Comparison of ENCODE assay signal across 1 cellular context in genomic region chr20:32325706-32326506, GRCh38.
A peak's percentile ranks its signal among the peaks of the same experiment; 100 is the strongest.
TF ChIP-seq lines count a peak whose summit lies in the region.

No MANE protein-coding gene starts in this region.

TF ChIP-seq in K562, 482 proteins besides CTCF, POLR2A, EP300 and RAD21 (continued from another document and continues in another):
- TF ChIP-seq NBN (IDR thresholded peaks at IDR 0.05; ENCODE audit: low read depth) (peak; percentile 26; the same call in 1 of the 2 replicates), ZBTB7A (IDR thresholded peaks at IDR 0.05; ENCODE audit: borderline replicate concordance, control insufficient read depth, low read depth, low read length) (no peak), POLR3G (IDR thresholded peaks at IDR 0.05; ENCODE audit: extremely low read depth, insufficient read length, insufficient replicate concordance) (no peak), NUFIP1 (IDR thresholded peaks at IDR 0.05; ENCODE audit: partially characterized antibody) (no peak), ZNF589 (CRISPR knock-in tag; IDR thresholded peaks at IDR 0.05; ENCODE audit: low read depth) (no peak), ETV6 (IDR thresholded peaks at IDR 0.05; ENCODE audit: borderline replicate concordance in 1 of 2, low read depth in 2 of 2, low read length in 1 of 2) (no peak), ETV6 (CRISPR knock-in tag; IDR thresholded peaks at IDR 0.05; ENCODE audit: borderline replicate concordance) (no peak), ATF3 (IDR thresholded peaks at IDR 0.05) (peak; percentile 81), ATF3 (CRISPR knock-in tag; conservative IDR thresholded peaks at IDR 0.05) (no peak), PYGO2 (tag; IDR thresholded peaks at IDR 0.05) (no peak), ZNF143 (CRISPR knock-in tag; IDR thresholded peaks at IDR 0.05) (no peak), NR3C1 (CRISPR knock-in tag; IDR thresholded peaks at IDR 0.05) (no peak), PCBP2 (IDR thresholded peaks at IDR 0.05; ENCODE audit: low read depth, low read length, poor library complexity, severe bottlenecking) (no peak), NFYB (IDR thresholded peaks at IDR 0.05; ENCODE audit: extremely low read depth, insufficient read length) (no peak), CBX8 (IDR thresholded peaks at IDR 0.05; ENCODE audit: borderline replicate concordance, extremely low read depth, low read depth, low read length, poor library complexity, severe bottlenecking) (no peak), ZEB2 (IDR thresholded peaks at IDR 0.05) (0 out of 2 replicates have a peak, but pooled peaks have one; percentile 25), RFX5 (IDR thresholded peaks at IDR 0.05; ENCODE audit: low read depth, low read length) (no peak), STAG1 (CRISPR knock-in tag; IDR thresholded peaks at IDR 0.05; ENCODE audit: borderline replicate concordance) (no peak), PURB (CRISPR knock-in tag; IDR thresholded peaks at IDR 0.05; ENCODE audit: low read depth) (no peak), KLF1 (tag; IDR thresholded peaks at IDR 0.05) (no peak), ATF2 (CRISPR knock-in tag; IDR thresholded peaks at IDR 0.05) (no peak), FOXA1 (IDR thresholded peaks at IDR 0.05; ENCODE audit: borderline replicate concordance) (peak; percentile 82), ZNF134 (CRISPR knock-in tag; conservative IDR thresholded peaks at IDR 0.05) (no peak), MCM3 (IDR thresholded peaks at IDR 0.05) (no peak), REST (CRISPR knock-in tag; IDR thresholded peaks at IDR 0.05; ENCODE audit: low read depth) (no peak), EP400 (IDR thresholded peaks at IDR 0.05) (no peak)
- TF ChIP-seq, protein P1, sequence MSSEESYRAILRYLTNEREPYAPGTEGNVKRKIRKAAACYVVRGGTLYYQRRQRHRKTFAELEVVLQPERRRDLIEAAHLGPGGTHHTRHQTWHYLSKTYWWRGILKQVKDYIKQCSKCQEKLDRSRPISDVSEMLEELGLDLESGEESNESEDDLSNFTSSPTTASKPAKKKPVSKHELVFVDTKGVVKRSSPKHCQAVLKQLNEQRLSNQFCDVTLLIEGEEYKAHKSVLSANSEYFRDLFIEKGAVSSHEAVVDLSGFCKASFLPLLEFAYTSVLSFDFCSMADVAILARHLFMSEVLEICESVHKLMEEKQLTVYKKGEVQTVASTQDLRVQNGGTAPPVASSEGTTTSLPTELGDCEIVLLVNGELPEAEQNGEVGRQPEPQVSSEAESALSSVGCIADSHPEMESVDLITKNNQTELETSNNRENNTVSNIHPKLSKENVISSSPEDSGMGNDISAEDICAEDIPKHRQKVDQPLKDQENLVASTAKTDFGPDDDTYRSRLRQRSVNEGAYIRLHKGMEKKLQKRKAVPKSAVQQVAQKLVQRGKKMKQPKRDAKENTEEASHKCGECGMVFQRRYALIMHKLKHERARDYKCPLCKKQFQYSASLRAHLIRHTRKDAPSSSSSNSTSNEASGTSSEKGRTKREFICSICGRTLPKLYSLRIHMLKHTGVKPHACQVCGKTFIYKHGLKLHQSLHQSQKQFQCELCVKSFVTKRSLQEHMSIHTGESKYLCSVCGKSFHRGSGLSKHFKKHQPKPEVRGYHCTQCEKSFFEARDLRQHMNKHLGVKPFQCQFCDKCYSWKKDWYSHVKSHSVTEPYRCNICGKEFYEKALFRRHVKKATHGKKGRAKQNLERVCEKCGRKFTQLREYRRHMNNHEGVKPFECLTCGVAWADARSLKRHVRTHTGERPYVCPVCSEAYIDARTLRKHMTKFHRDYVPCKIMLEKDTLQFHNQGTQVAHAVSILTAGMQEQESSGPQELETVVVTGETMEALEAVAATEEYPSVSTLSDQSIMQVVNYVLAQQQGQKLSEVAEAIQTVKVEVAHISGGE (CRISPR knock-in tag; IDR thresholded peaks at IDR 0.05) = no peak
- TF ChIP-seq, protein P2, sequence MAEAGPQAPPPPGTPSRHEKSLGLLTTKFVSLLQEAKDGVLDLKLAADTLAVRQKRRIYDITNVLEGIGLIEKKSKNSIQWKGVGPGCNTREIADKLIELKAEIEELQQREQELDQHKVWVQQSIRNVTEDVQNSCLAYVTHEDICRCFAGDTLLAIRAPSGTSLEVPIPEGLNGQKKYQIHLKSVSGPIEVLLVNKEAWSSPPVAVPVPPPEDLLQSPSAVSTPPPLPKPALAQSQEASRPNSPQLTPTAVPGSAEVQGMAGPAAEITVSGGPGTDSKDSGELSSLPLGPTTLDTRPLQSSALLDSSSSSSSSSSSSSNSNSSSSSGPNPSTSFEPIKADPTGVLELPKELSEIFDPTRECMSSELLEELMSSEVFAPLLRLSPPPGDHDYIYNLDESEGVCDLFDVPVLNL (CRISPR knock-in tag; IDR thresholded peaks at IDR 0.05; ENCODE audit: low read depth) = no peak
- TF ChIP-seq, protein P3, sequence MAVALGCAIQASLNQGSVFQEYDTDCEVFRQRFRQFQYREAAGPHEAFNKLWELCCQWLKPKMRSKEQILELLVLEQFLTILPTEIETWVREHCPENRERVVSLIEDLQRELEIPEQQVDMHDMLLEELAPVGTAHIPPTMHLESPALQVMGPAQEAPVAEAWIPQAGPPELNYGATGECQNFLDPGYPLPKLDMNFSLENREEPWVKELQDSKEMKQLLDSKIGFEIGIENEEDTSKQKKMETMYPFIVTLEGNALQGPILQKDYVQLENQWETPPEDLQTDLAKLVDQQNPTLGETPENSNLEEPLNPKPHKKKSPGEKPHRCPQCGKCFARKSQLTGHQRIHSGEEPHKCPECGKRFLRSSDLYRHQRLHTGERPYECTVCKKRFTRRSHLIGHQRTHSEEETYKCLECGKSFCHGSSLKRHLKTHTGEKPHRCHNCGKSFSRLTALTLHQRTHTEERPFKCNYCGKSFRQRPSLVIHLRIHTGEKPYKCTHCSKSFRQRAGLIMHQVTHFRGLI (CRISPR knock-in tag; IDR thresholded peaks at IDR 0.05) = no peak
- TF ChIP-seq, protein P4, sequence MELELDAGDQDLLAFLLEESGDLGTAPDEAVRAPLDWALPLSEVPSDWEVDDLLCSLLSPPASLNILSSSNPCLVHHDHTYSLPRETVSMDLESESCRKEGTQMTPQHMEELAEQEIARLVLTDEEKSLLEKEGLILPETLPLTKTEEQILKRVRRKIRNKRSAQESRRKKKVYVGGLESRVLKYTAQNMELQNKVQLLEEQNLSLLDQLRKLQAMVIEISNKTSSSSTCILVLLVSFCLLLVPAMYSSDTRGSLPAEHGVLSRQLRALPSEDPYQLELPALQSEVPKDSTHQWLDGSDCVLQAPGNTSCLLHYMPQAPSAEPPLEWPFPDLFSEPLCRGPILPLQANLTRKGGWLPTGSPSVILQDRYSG (tag; conservative IDR thresholded peaks at IDR 0.05; ENCODE audit: low read depth) = no peak
- TF ChIP-seq, protein P5, sequence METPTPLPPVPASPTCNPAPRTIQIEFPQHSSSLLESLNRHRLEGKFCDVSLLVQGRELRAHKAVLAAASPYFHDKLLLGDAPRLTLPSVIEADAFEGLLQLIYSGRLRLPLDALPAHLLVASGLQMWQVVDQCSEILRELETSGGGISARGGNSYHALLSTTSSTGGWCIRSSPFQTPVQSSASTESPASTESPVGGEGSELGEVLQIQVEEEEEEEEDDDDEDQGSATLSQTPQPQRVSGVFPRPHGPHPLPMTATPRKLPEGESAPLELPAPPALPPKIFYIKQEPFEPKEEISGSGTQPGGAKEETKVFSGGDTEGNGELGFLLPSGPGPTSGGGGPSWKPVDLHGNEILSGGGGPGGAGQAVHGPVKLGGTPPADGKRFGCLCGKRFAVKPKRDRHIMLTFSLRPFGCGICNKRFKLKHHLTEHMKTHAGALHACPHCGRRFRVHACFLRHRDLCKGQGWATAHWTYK (CRISPR knock-in tag; IDR thresholded peaks at IDR 0.05) = no peak
